Comparison of ENCODE assay signal across 8 cellular contexts in genomic region chr15:42035362-42035761, GRCh38. TPM values are rescaled to one million over a fixed set of nuclear protein-coding genes. Genes with fewer than 3 reads are reported as not detected.
DNase-seq lines count a peak whose midpoint lies in the region; ATAC-seq and TF ChIP-seq lines count a peak whose summit lies in the region.

No MANE protein-coding gene starts in this region.

- TF ChIP-seq CTCF in GM06990 (IDR thresholded peaks at IDR 0.05; ENCODE audit: insufficient read depth, low read length, poor library complexity, severe bottlenecking) (no peak), stomach (IDR thresholded peaks at IDR 0.05) (no peak)

- peak; percentile 71 for ATAC-seq in GM21529 (IDR thresholded peaks at IDR 0.05; ENCODE audit: unreplicated experiment)

- H3K36me3 ChIP-seq in GM06990 (ENCODE audit: control insufficient read depth, insufficient read depth, low read length), result no peaks in the 10 kb centered on the region
- no peaks in the 10 kb centered on the region for H3K36me3 ChIP-seq in stomach

- DNase-seq in GM06990 (ENCODE audit: extremely low read depth, insufficient read length), result no peak
- peak; percentile 66 for DNase-seq in NAMALWA (ENCODE audit: low spot score)
- DNase-seq in iris pigment epithelial cell (ENCODE audit: low read depth), result peak; percentile 41
- DNase-seq in hypothalamus (lab: John Stamatoyannopoulos, UW), result no peak
- no peak for DNase-seq in globus pallidus (ENCODE audit: low spot score)
- DNase-seq in stomach, result no peak
- no peak for DNase-seq in NCI-H1436 treated with DMSO at 0.1 percent for 48 hours (lab: John Stamatoyannopoulos, UW)

- intact Hi-C loops in stomach (cut with DNase I; ENCODE audit: low total_unique reads), result no loop called here

- no peaks in the 10 kb centered on the region for H3K9me3 ChIP-seq in stomach

- no peak overlapping the region for H3K27ac ChIP-seq in stomach

- TF ChIP-seq EP300 in stomach (IDR thresholded peaks at IDR 0.05), result no peak

- WGBS in stomach, 5 donors, result 47 to 60% (median 60%) methylated on average over 4 of the region's 4 CpGs

- TF ChIP-seq POLR2A in stomach (IDR thresholded peaks at IDR 0.05), result no peak

- H3K27me3 ChIP-seq in GM06990 (replicated peaks; ENCODE audit: control insufficient read depth, insufficient read depth, low read length) (no peaks in the 10 kb centered on the region), stomach (no peaks in the 10 kb centered on the region)

- H3K4me1 ChIP-seq in stomach, result peaks cover 0 to 3% (median 0%) of the 10 kb centered on the region in 4 donors

- H3K4me3 ChIP-seq in GM06990 (replicated peaks; ENCODE audit: low read depth, low read length) (peak overlapping the region; percentile 60), stomach (no peak overlapping the region)

RNA-seq across cellular contexts. Expression of gene PLA2G4E, which starts 14.5 kb away (rescaled TPM):
- not detected for total RNA-seq in stomach
- polyA plus RNA-seq in stomach, result under 1 TPM in 1 of 3 donors, not detected in 2; 0.78 TPM

RNA-seq across cellular contexts. Expression of gene PLA2G4D, which starts 59.0 kb away (rescaled TPM):
- 1 to 10 TPM in 2 of 5 donors, not detected in 3; 1.2 to 2.9 TPM for total RNA-seq in stomach
- 1 to 10 TPM in 1 of 3 donors, under 1 TPM in 1, not detected in 1; 0.18 to 3.2 TPM for polyA plus RNA-seq in stomach

Comparison
In these comparisons a context has a peak if more than half of its experiments do, and no peak if none do; other contexts are left out.
1. DNase-seq: peak in NAMALWA (single experiment) and iris pigment epithelial cell (single experiment); none in GM06990 (single experiment), hypothalamus (0 of 51), globus pallidus (single experiment), stomach (single experiment) and NCI-H1436 treated with DMSO at 0.1 percent for 48 hours (single experiment).